In the genomic region with DNA sequence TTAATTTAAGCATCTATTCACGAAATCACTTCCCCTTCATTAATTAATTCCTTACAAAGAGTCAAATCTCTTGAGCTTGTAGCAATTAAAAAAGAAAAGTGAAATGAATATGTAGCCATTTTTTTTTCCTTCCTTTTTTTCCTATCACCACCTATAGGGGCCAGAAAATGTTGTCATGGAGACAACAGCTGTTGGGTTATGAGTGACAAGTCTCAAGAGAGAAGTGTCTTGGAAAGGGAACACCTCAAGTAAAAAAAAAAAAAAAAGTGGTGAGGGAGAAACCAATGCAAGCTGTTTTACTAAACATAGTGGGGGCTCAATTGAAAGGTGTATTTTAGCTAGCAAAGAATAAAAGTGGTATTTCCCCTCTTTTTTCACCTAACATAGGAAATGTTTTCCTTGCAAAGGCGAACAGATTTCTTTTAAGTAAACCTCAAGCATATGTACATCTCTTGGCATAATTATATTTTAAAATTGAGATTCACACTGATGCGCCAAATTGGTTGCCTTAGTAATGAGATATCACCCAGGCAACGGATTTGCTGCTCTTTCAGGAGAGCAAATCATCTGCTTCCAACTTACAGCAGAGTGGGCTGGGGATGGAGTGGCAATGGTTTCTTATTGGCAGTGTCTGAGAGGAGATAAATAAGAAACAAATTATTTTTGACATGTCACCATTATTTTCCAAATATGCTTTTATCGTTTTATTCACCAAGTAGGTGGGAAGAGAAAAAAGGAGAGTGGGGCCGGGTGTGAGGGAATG, we compare ENCODE assay signal across 25 cellular contexts.
DNase-seq lines count a peak whose midpoint lies in the region; ATAC-seq and TF ChIP-seq lines count a peak whose summit lies in the region.
"Had no signal": no experiment of that assay in that cellular context is flagged by ENCODE, and none has a peak within 500 bp of the region (broad histone marks: within the 10 kb centered on the region; RNA-seq: fewer than 3 reads in every experiment).

No MANE protein-coding gene starts in this region.

- H3K27ac Mint-ChIP-seq in natural killer cell (peak overlapping the region; percentile 61 to 78), glutamatergic neuron (ENCODE audit: unreplicated experiment) (no peak overlapping the region)
- no peak overlapping the region for H3K27ac Mint-ChIP-seq in natural killer cell treated with Interleukin-12 subunit alpha and Interleukin-12 subunit beta and Interleukin-15 and Interleukin-18, amount 100 ng/mL, for 72 hours
- H3K27ac Mint-ChIP-seq: activated CD4-positive, alpha-beta T cell treated with anti-CD3 and anti-CD28 coated beads, Interleukin-2, amount 10 ng/mL, durations not matched to agents 7 days and 5 days; activated naive CD4-positive, alpha-beta T cell treated with anti-CD3 and anti-CD28 coated beads for 36 hours; IgD-negative memory B cell; neural progenitor cell had no signal

- H3K9me3 Mint-ChIP-seq in natural killer cell = no peaks in the 10 kb centered on the region
- H3K9me3 Mint-ChIP-seq in natural killer cell treated with Interleukin-12 subunit alpha and Interleukin-12 subunit beta and Interleukin-15 and Interleukin-18, amount 100 ng/mL, for 72 hours = no peaks in the 10 kb centered on the region
- H3K9me3 Mint-ChIP-seq in glutamatergic neuron (ENCODE audit: unreplicated experiment) = peaks cover 2% of the 10 kb centered on the region
- H3K9me3 Mint-ChIP-seq: activated CD4-positive, alpha-beta T cell treated with anti-CD3 and anti-CD28 coated beads, Interleukin-2, amount 10 ng/mL, durations not matched to agents 7 days and 5 days; activated naive CD4-positive, alpha-beta T cell treated with anti-CD3 and anti-CD28 coated beads for 36 hours; IgD-negative memory B cell had no signal

- TF ChIP-seq CTCF in natural killer cell (IDR thresholded peaks at IDR 0.05) = no peak
- TF ChIP-seq CTCF in glutamatergic neuron (IDR thresholded peaks at IDR 0.05; ENCODE audit: partially characterized antibody, unreplicated experiment) = no peak
- TF ChIP-seq CTCF in GM13977 (IDR thresholded peaks at IDR 0.05; ENCODE audit: extremely low read depth, insufficient read depth, missing control alignments) = no peak

- H3K36me3 Mint-ChIP-seq in natural killer cell = no peaks in the 10 kb centered on the region
- H3K36me3 Mint-ChIP-seq in natural killer cell treated with Interleukin-12 subunit alpha and Interleukin-12 subunit beta and Interleukin-15 and Interleukin-18, amount 100 ng/mL, for 72 hours = no peaks in the 10 kb centered on the region
- no peaks in the 10 kb centered on the region for H3K36me3 Mint-ChIP-seq in glutamatergic neuron (ENCODE audit: unreplicated experiment)
- H3K36me3 Mint-ChIP-seq: neural progenitor cell had no signal

- ATAC-seq in natural killer cell = no peak
- no peak for ATAC-seq in natural killer cell treated with Interleukin-12 subunit alpha and Interleukin-12 subunit beta and Interleukin-15 and Interleukin-18, amount 100 ng/mL, for 72 hours
- ATAC-seq: heart left ventricle, mucosa of descending colon, right cardiac atrium, Right ventricle myocardium inferior, upper lobe of right lung had no signal

- H3K4me1 Mint-ChIP-seq in natural killer cell (peaks cover 21 to 29% of the 10 kb centered on the region in 2 donors), glutamatergic neuron (ENCODE audit: low read depth, unreplicated experiment) (peaks cover 10% of the 10 kb centered on the region)
- peaks cover 0 to 5% of the 10 kb centered on the region in 2 donors for H3K4me1 Mint-ChIP-seq in natural killer cell treated with Interleukin-12 subunit alpha and Interleukin-12 subunit beta and Interleukin-15 and Interleukin-18, amount 100 ng/mL, for 72 hours (ENCODE audit: low read depth in 2 of 2)
- H3K4me1 Mint-ChIP-seq: activated CD4-positive, alpha-beta T cell treated with anti-CD3 and anti-CD28 coated beads, Interleukin-2, amount 10 ng/mL, durations not matched to agents 7 days and 5 days had no signal

- intact Hi-C loops in natural killer cell (cut with micrococcal nuclease) = no loop called here

- H3K27me3 Mint-ChIP-seq in natural killer cell (ENCODE audit: low read depth in 2 of 2) = no peaks in the 10 kb centered on the region
- no peaks in the 10 kb centered on the region for H3K27me3 Mint-ChIP-seq in natural killer cell treated with Interleukin-12 subunit alpha and Interleukin-12 subunit beta and Interleukin-15 and Interleukin-18, amount 100 ng/mL, for 72 hours
- peaks cover 2% of the 10 kb centered on the region for H3K27me3 Mint-ChIP-seq in glutamatergic neuron (ENCODE audit: unreplicated experiment)
- H3K27me3 Mint-ChIP-seq: IgD-negative memory B cell had no signal

- in situ Hi-C loops in GM13977 (cut with MboI; ENCODE audit: low pct_unique_long_range_greater_than_20kb, low sequenced_read_pairs, unreplicated experiment) = no loop called here

- DNase-seq in natural killer cell (no peak), NCI-H69 (lab: John Stamatoyannopoulos, UW) (peak; percentile 34), glutamatergic neuron (no peak), activated T-cell treated with anti-CD3 and anti-CD28 coated beads for 4 hours (no peak), GM13977 (ENCODE audit: low spot score) (no peak), NCI-H526 treated with DMSO at 0.1 percent for 48 hours (lab: John Stamatoyannopoulos, UW) (no peak), iPS-NIHi7 (ENCODE audit: extremely low spot score) (no peak)
- DNase-seq in natural killer cell treated with Interleukin-12 subunit alpha and Interleukin-12 subunit beta and Interleukin-15 and Interleukin-18, amount 100 ng/mL, for 72 hours (ENCODE audit: low spot score) = no peak
- DNase-seq: ACHN; activated CD4-positive, alpha-beta T cell treated with anti-CD3 and anti-CD28 coated beads, Interleukin-2, amount 10 ng/mL, durations not matched to agents 7 days and 5 days; activated naive CD4-positive, alpha-beta T cell treated with anti-CD3 and anti-CD28 coated beads for 36 hours; activated T-cell treated with anti-CD3 and anti-CD28 coated beads, Interleukin-2, amount 50 U/mL, for 48 hours; DMS79; GF-D8; H7; heart left ventricle; mucosa of descending colon; PC-9; right cardiac atrium; stimulated activated CD4-positive, alpha-beta T cell treated with anti-CD3 and anti-CD28 coated beads, Interleukin-2, amount 100 ng/mL, for 48 hours; upper lobe of right lung; WERI-Rb-1 had no signal

- H3K4me3 Mint-ChIP-seq in natural killer cell (peak overlapping the region; percentile 49), glutamatergic neuron (ENCODE audit: unreplicated experiment) (peak overlapping the region; percentile 22)
- H3K4me3 Mint-ChIP-seq in natural killer cell treated with Interleukin-12 subunit alpha and Interleukin-12 subunit beta and Interleukin-15 and Interleukin-18, amount 100 ng/mL, for 72 hours = no peak overlapping the region
- H3K4me3 Mint-ChIP-seq: activated CD4-positive, alpha-beta T cell treated with anti-CD3 and anti-CD28 coated beads, Interleukin-2, amount 10 ng/mL, durations not matched to agents 7 days and 5 days; activated naive CD4-positive, alpha-beta T cell treated with anti-CD3 and anti-CD28 coated beads for 36 hours; IgD-negative memory B cell; neural progenitor cell had no signal

Comparison
In these comparisons a context has a peak if more than half of its experiments do, and no peak if none do; other contexts are left out.
1. H3K27ac Mint-ChIP-seq: peak in natural killer cell (2 of 2); none in natural killer cell treated with Interleukin-12 subunit alpha and Interleukin-12 subunit beta and Interleukin-15 and Interleukin-18, amount 100 ng/mL, for 72 hours (0 of 2) and glutamatergic neuron (single experiment).